ENCODE assay signal across 11 cellular contexts in the genomic region with DNA sequence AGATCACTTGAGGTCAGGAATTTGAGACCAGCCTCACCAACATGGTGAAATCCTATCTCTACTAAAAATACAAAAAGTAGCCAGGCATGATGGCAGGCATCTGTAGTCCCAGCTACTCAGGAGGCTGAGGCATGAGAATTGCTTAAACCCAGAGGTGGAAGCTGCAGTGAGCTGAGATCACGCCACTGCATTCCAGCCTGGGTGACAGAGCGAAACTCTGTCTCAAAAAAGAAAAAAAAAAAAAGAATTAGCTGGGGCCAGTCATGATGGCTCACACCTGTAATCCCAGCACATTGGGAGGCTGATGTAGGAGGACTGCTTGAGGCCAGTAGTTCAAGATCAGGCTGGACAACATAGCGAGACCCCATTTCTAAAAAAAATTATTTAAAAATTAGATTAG. TPM values are rescaled to one million over a fixed set of nuclear protein-coding genes. Genes with fewer than 3 reads are reported as not detected.
"Had no signal": no experiment of that assay in that cellular context is flagged by ENCODE, and none has a peak within 500 bp of the region (broad histone marks: within the 10 kb centered on the region; RNA-seq: fewer than 3 reads in every experiment).

No MANE protein-coding gene starts in this region.

RNA-seq across cellular contexts. Expression of gene CCL26, which starts 54.3 kb away (rescaled TPM):
- total RNA-seq: epithelial cell of proximal tubule, kidney epithelial cell, mammary epithelial cell, mononuclear cell, natural killer cell, occipital lobe, pancreas, pulmonary artery endothelial cell, spleen, uterus had no signal
- polyA plus RNA-seq: mammary epithelial cell, neural cell had no signal
